Comparison of ENCODE assay signal across 1 cellular context in the genomic region with DNA sequence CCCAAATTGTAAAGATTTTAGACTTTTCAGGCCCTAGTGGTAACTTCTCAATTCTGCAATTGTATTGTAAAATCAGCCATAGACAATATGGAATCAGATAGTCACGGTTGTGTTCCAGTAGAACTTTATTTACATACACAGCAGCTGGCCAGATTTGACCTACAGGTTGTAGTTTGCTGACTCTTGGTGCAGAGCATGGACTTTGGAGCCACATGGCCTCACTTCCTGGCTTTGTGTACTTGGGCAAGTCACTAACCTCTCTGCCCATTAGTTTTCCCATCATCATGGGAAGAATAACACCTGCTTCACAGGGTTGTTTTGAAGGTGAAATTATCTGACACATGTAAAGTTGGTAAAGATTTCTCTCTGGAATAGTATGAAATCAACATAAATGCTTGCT.
TF ChIP-seq lines count a peak whose summit lies in the region.

No MANE protein-coding gene starts in this region.

TF ChIP-seq in HepG2, 621 proteins besides CTCF, POLR2A, EP300 and RAD21 (continued from another document):
- no peak for TF ChIP-seq ZNF253 (CRISPR knock-in tag; IDR thresholded peaks at IDR 0.05; ENCODE audit: borderline replicate concordance)
- TF ChIP-seq, protein P1, sequence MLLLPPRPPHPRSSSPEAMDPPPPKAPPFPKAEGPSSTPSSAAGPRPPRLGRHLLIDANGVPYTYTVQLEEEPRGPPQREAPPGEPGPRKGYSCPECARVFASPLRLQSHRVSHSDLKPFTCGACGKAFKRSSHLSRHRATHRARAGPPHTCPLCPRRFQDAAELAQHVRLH (CRISPR knock-in tag; IDR thresholded peaks at IDR 0.05; ENCODE audit: borderline replicate concordance, low read depth): no peak
- TF ChIP-seq, protein P2, sequence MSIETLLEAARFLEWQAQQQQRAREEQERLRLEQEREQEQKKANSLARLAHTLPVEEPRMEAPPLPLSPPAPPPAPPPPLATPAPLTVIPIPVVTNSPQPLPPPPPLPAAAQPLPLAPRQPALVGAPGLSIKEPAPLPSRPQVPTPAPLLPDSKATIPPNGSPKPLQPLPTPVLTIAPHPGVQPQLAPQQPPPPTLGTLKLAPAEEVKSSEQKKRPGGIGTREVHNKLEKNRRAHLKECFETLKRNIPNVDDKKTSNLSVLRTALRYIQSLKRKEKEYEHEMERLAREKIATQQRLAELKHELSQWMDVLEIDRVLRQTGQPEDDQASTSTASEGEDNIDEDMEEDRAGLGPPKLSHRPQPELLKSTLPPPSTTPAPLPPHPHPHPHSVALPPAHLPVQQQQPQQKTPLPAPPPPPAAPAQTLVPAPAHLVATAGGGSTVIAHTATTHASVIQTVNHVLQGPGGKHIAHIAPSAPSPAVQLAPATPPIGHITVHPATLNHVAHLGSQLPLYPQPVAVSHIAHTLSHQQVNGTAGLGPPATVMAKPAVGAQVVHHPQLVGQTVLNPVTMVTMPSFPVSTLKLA (IDR thresholded peaks at IDR 0.05): no peak
- TF ChIP-seq, protein P3, sequence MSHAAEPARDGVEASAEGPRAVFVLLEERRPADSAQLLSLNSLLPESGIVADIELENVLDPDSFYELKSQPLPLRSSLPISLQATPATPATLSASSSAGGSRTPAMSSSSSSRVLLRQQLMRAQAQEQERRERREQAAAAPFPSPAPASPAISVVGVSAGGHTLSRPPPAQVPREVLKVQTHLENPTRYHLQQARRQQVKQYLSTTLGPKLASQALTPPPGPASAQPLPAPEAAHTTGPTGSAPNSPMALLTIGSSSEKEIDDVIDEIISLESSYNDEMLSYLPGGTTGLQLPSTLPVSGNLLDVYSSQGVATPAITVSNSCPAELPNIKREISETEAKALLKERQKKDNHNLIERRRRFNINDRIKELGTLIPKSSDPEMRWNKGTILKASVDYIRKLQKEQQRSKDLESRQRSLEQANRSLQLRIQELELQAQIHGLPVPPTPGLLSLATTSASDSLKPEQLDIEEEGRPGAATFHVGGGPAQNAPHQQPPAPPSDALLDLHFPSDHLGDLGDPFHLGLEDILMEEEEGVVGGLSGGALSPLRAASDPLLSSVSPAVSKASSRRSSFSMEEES (CRISPR knock-in tag; IDR thresholded peaks at IDR 0.05): peak; percentile 40; the same call in 1 of the 2 replicates
- TF ChIP-seq TBL1XR1 (IDR thresholded peaks at IDR 0.05; ENCODE audit: borderline replicate concordance, low read length, partially characterized antibody): no peak
- TF ChIP-seq, protein P4, sequence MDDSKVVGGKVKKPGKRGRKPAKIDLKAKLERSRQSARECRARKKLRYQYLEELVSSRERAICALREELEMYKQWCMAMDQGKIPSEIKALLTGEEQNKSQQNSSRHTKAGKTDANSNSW (CRISPR knock-in tag; IDR thresholded peaks at IDR 0.05; ENCODE audit: borderline replicate concordance): no peak
- TF ChIP-seq, protein P5, sequence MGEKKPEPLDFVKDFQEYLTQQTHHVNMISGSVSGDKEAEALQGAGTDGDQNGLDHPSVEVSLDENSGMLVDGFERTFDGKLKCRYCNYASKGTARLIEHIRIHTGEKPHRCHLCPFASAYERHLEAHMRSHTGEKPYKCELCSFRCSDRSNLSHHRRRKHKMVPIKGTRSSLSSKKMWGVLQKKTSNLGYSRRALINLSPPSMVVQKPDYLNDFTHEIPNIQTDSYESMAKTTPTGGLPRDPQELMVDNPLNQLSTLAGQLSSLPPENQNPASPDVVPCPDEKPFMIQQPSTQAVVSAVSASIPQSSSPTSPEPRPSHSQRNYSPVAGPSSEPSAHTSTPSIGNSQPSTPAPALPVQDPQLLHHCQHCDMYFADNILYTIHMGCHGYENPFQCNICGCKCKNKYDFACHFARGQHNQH (CRISPR knock-in tag; IDR thresholded peaks at IDR 0.05): no peak
- TF ChIP-seq, protein P6, sequence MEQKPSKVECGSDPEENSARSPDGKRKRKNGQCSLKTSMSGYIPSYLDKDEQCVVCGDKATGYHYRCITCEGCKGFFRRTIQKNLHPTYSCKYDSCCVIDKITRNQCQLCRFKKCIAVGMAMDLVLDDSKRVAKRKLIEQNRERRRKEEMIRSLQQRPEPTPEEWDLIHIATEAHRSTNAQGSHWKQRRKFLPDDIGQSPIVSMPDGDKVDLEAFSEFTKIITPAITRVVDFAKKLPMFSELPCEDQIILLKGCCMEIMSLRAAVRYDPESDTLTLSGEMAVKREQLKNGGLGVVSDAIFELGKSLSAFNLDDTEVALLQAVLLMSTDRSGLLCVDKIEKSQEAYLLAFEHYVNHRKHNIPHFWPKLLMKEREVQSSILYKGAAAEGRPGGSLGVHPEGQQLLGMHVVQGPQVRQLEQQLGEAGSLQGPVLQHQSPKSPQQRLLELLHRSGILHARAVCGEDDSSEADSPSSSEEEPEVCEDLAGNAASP (CRISPR knock-in tag; IDR thresholded peaks at IDR 0.05; ENCODE audit: borderline replicate concordance): peak; percentile 61; the same call in 1 of the 2 replicates
- no peak for TF ChIP-seq SRY (CRISPR knock-in tag; IDR thresholded peaks at IDR 0.05)
- TF ChIP-seq, protein P7, sequence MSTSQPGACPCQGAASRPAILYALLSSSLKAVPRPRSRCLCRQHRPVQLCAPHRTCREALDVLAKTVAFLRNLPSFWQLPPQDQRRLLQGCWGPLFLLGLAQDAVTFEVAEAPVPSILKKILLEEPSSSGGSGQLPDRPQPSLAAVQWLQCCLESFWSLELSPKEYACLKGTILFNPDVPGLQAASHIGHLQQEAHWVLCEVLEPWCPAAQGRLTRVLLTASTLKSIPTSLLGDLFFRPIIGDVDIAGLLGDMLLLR (CRISPR knock-in tag; IDR thresholded peaks at IDR 0.05): no peak
- no peak for TF ChIP-seq ZNF572 (CRISPR knock-in tag; IDR thresholded peaks at IDR 0.05)
- no peak for TF ChIP-seq ISL2 (CRISPR knock-in tag; IDR thresholded peaks at IDR 0.05)
- TF ChIP-seq SKI (IDR thresholded peaks at IDR 0.05; ENCODE audit: partially characterized antibody): no peak
